Comparison of ENCODE assay signal across 1 cellular context in the genomic region with DNA sequence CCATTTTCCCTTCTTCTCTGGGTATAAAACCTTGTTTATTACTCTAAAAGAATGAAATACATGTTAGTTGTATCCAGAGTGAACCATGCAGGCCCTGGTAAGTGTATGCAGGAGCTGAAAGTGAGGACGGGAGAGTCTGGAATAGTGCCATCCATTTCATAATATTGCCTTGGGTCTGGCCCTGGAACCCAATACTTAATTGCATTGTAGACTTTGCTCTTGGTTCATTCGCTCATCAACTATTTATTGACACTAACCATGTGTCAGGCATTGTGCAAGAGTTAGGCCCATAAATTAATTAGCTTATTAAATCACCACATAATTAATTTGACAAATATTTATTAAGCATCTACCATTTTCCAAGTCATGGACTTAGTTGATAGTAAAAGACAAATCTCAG.
TF ChIP-seq lines count a peak whose summit lies in the region.

No MANE protein-coding gene starts in this region.

TF ChIP-seq in liver, 16 proteins besides CTCF, POLR2A, EP300 and RAD21 (continued from another document):
- TF ChIP-seq, protein P1, sequence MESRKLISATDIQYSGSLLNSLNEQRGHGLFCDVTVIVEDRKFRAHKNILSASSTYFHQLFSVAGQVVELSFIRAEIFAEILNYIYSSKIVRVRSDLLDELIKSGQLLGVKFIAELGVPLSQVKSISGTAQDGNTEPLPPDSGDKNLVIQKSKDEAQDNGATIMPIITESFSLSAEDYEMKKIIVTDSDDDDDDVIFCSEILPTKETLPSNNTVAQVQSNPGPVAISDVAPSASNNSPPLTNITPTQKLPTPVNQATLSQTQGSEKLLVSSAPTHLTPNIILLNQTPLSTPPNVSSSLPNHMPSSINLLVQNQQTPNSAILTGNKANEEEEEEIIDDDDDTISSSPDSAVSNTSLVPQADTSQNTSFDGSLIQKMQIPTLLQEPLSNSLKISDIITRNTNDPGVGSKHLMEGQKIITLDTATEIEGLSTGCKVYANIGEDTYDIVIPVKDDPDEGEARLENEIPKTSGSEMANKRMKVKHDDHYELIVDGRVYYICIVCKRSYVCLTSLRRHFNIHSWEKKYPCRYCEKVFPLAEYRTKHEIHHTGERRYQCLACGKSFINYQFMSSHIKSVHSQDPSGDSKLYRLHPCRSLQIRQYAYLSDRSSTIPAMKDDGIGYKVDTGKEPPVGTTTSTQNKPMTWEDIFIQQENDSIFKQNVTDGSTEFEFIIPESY (IDR thresholded peaks at IDR 0.05) = peak; percentile 41
- TF ChIP-seq FOXA1 (IDR thresholded peaks at IDR 0.05) = no peak
- TF ChIP-seq, protein P2, sequence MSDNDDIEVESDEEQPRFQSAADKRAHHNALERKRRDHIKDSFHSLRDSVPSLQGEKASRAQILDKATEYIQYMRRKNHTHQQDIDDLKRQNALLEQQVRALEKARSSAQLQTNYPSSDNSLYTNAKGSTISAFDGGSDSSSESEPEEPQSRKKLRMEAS (IDR thresholded peaks at IDR 0.05) = peak; percentile 42
